Comparison of ENCODE assay signal across 17 cellular contexts in the genomic region with DNA sequence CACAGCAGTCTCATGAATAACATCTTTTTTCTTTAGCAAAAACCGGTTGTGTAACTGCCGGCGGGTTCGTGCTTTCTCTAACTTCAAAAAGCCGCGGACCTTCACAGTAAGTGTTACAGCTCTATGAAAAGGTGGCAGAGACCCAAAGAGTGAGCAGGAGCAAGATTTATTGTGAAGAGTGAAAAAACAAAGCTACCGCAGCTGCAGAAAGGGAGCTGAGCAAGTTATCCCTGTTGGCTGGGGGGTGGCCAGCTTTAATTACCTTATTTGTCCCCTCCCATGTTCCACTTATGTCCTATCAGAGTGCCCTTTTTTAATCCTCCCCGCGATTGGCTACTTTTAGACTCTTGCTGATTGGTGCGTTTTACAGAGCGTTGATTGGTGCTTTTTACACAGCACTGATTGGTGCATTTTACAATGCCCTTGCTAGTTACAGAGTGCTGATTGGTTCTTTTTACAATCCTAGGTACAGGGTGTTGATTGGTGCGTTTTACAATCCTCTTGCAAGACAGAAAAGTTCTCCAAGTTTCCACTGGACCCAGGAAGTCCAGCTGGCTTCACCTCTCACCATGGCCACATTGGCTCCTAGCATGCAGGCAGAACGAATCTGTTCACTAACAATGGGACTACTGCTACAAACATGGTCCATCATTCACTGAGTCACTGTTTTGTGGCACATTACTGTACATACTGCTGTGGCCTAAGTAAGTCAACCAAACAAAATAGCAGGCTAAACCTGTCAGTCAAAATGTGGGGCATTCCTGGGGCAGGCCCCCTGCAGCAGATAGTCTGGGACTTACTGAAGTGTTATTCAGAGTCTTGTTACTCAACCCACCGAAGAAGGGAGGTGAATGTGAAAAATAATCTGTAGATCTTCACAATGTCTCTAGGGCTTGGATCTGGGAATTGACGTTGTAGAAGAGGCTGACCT. TPM values are rescaled to one million over a fixed set of nuclear protein-coding genes. Genes with fewer than 3 reads are reported as not detected.
DNase-seq lines count a peak whose midpoint lies in the region; ATAC-seq and TF ChIP-seq lines count a peak whose summit lies in the region.
"Had no signal": no experiment of that assay in that cellular context is flagged by ENCODE, and none has a peak within 500 bp of the region (broad histone marks: within the 10 kb centered on the region; RNA-seq: fewer than 3 reads in every experiment).

No MANE protein-coding gene starts in this region.

- 58 to 65% methylated on average over 15 of the region's 15 CpGs for WGBS in thyroid gland, 2 donors

- no peak overlapping the region for H3K27ac ChIP-seq in thyroid gland
- H3K27ac ChIP-seq: adrenal gland, sigmoid colon, VCaP had no signal

- peaks cover 0 to 4% of the 10 kb centered on the region in 2 donors for H3K4me1 ChIP-seq in thyroid gland

- H3K9me3 Mint-ChIP-seq in activated naive CD4-positive, alpha-beta T cell treated with anti-CD3 and anti-CD28 coated beads for 36 hours = peaks cover 10% of the 10 kb centered on the region
- peaks cover 26% of the 10 kb centered on the region for H3K9me3 Mint-ChIP-seq in activated T-helper 2 cell treated with anti-CD3 and anti-CD28 coated beads, Interferon-gamma antibody, Interleukin-2, Interleukin-4, amounts not matched to agents 10 μg/mL and 5 μg/mL and 100 μg/mL, durations not matched to agents 14 hours and 24 hours and 36 hours

- H3K36me3 ChIP-seq in thyroid gland = no peaks in the 10 kb centered on the region
- H3K36me3 ChIP-seq: adrenal gland, sigmoid colon had no signal

- intact Hi-C loops in activated naive CD4-positive, alpha-beta T cell treated with anti-CD3 and anti-CD28 coated beads for 36 hours (cut with micrococcal nuclease) = loop anchor here (2.0 to 10.0 kb wide), 2 partner anchors 187 to 405 kb away; no protein-coding TSS in a partner anchor
- intact Hi-C loops in activated T-helper 2 cell treated with anti-CD3 and anti-CD28 coated beads, Interferon-gamma antibody, Interleukin-2, Interleukin-4, amounts not matched to agents 10 μg/mL and 5 μg/mL and 100 μg/mL, durations not matched to agents 14 hours and 24 hours and 36 hours (cut with micrococcal nuclease) = loop anchor here (2.0 to 5.0 kb wide), 4 partner anchors 53 to 411 kb away; a partner anchor contains a TSS
- intact Hi-C loops in thyroid gland (cut with DNase I) = loop anchor here (5.0 to 10.0 kb wide), 2 partner anchors 57 to 489 kb away; a partner anchor contains a TSS

- H3K27me3 Mint-ChIP-seq in activated naive CD4-positive, alpha-beta T cell treated with anti-CD3 and anti-CD28 coated beads for 36 hours (ENCODE audit: low read depth) = no peaks in the 10 kb centered on the region
- H3K27me3 Mint-ChIP-seq in activated T-helper 2 cell treated with anti-CD3 and anti-CD28 coated beads, Interferon-gamma antibody, Interleukin-2, Interleukin-4, amounts not matched to agents 10 μg/mL and 5 μg/mL and 100 μg/mL, durations not matched to agents 14 hours and 24 hours and 36 hours (ENCODE audit: low read depth) = peaks cover under 1% of the 10 kb centered on the region
- H3K27me3 Mint-ChIP-seq: type B pancreatic cell had no signal

- H3K4me3 ChIP-seq in thyroid gland (replicated peaks in 1 of 3) = no peak overlapping the region
- H3K4me3 ChIP-seq: adrenal gland had no signal

- ATAC-seq in GM21723 (IDR thresholded peaks at IDR 0.05; ENCODE audit: unreplicated experiment) = no peak
- ATAC-seq in HG03342 (IDR thresholded peaks at IDR 0.05; ENCODE audit: unreplicated experiment) = no peak

- peaks cover 8% of the 10 kb centered on the region for H3K36me3 Mint-ChIP-seq in activated naive CD4-positive, alpha-beta T cell treated with anti-CD3 and anti-CD28 coated beads for 36 hours (ENCODE audit: low read depth)
- peaks cover 23% of the 10 kb centered on the region for H3K36me3 Mint-ChIP-seq in activated T-helper 2 cell treated with anti-CD3 and anti-CD28 coated beads, Interferon-gamma antibody, Interleukin-2, Interleukin-4, amounts not matched to agents 10 μg/mL and 5 μg/mL and 100 μg/mL, durations not matched to agents 14 hours and 24 hours and 36 hours (ENCODE audit: low read depth)
- H3K36me3 Mint-ChIP-seq: type B pancreatic cell had no signal

- TF ChIP-seq CTCF in thyroid gland (IDR thresholded peaks at IDR 0.05) = no peak

- no peaks in the 10 kb centered on the region for H3K9me3 ChIP-seq in thyroid gland
- H3K9me3 ChIP-seq: adrenal gland, sigmoid colon had no signal

- peaks cover 20% of the 10 kb centered on the region for H3K4me1 Mint-ChIP-seq in activated naive CD4-positive, alpha-beta T cell treated with anti-CD3 and anti-CD28 coated beads for 36 hours (ENCODE audit: low read depth)
- peaks cover 28% of the 10 kb centered on the region for H3K4me1 Mint-ChIP-seq in activated T-helper 2 cell treated with anti-CD3 and anti-CD28 coated beads, Interferon-gamma antibody, Interleukin-2, Interleukin-4, amounts not matched to agents 10 μg/mL and 5 μg/mL and 100 μg/mL, durations not matched to agents 14 hours and 24 hours and 36 hours (ENCODE audit: low read depth)

- H3K4me3 Mint-ChIP-seq in activated naive CD4-positive, alpha-beta T cell treated with anti-CD3 and anti-CD28 coated beads for 36 hours = peak overlapping the region; percentile 28
- no peak overlapping the region for H3K4me3 Mint-ChIP-seq in activated T-helper 2 cell treated with anti-CD3 and anti-CD28 coated beads, Interferon-gamma antibody, Interleukin-2, Interleukin-4, amounts not matched to agents 10 μg/mL and 5 μg/mL and 100 μg/mL, durations not matched to agents 14 hours and 24 hours and 36 hours (ENCODE audit: low read depth)
- H3K4me3 Mint-ChIP-seq: type B pancreatic cell had no signal

- no peak overlapping the region for H3K27ac Mint-ChIP-seq in activated naive CD4-positive, alpha-beta T cell treated with anti-CD3 and anti-CD28 coated beads for 36 hours
- H3K27ac Mint-ChIP-seq in activated T-helper 2 cell treated with anti-CD3 and anti-CD28 coated beads, Interferon-gamma antibody, Interleukin-2, Interleukin-4, amounts not matched to agents 10 μg/mL and 5 μg/mL and 100 μg/mL, durations not matched to agents 14 hours and 24 hours and 36 hours = peak overlapping the region; percentile 43
- H3K27ac Mint-ChIP-seq: type B pancreatic cell had no signal

- CTCF ChIA-PET in activated naive CD4-positive, alpha-beta T cell treated with anti-CD3 and anti-CD28 coated beads for 36 hours (lab: Charles Lee) = interaction anchor here (0.9 to 2.9 kb wide), 12 partner anchors 16 to 489 kb away, joined by 3 to 39 read pairs (median 6); a partner anchor contains a TSS

- no peak for TF ChIP-seq POLR2A in thyroid gland (IDR thresholded peaks at IDR 0.05)

- H3K27me3 ChIP-seq in thyroid gland = no peaks in the 10 kb centered on the region
- H3K27me3 ChIP-seq: adrenal gland, sigmoid colon had no signal

- no peak for DNase-seq in activated naive CD4-positive, alpha-beta T cell treated with anti-CD3 and anti-CD28 coated beads for 36 hours
- no peak for DNase-seq in activated naive CD4-positive, alpha-beta T cell (lab: John Stamatoyannopoulos, UW)
- DNase-seq in activated T-helper 2 cell treated with anti-CD3 and anti-CD28 coated beads, Interferon-gamma antibody, Interleukin-2, Interleukin-4, amounts not matched to agents 10 μg/mL and 5 μg/mL and 100 μg/mL, durations not matched to agents 14 hours and 24 hours and 36 hours (ENCODE audit: low spot score) = no peak
- DNase-seq in left kidney (ENCODE audit: low read depth, low spot score) = peak; percentile 51
- DNase-seq in thyroid gland = peak; percentile 62 to 71
- no peak for DNase-seq in OCI-M1 (lab: John Stamatoyannopoulos, UW)
- DNase-seq: activated CD8-positive, alpha-beta memory T cell treated with anti-CD3 and anti-CD28 coated beads, Interleukin-2, amount 50 U/mL, for 4 hours; NCI-H2081; NCI-H526 treated with DMSO at 0.1 percent for 48 hours; sigmoid colon; stimulated activated CD4-positive, alpha-beta T cell treated with anti-CD3 and anti-CD28 coated beads, Interleukin-2, amount 100 ng/mL, for 48 hours; stimulated activated CD8-positive, alpha-beta memory T cell treated with anti-CD3 and anti-CD28 coated beads, Interleukin-4, amount 100 ng/mL, for 48 hours had no signal

RNA-seq across cellular contexts. Expression of a gene that starts 52.8 kb away (rescaled TPM):
- 1 to 10 TPM; 7.3 to 8.1 TPM for total RNA-seq in activated naive CD4-positive, alpha-beta T cell treated with anti-CD3 and anti-CD28 coated beads for 36 hours
- 81.2 and 83.1 TPM in 2 replicates for total RNA-seq in activated T-helper 2 cell treated with anti-CD3 and anti-CD28 coated beads, Interferon-gamma antibody, Interleukin-2, Interleukin-4, amounts not matched to agents 10 μg/mL and 5 μg/mL and 100 μg/mL, durations not matched to agents 14 hours and 24 hours and 36 hours
- total RNA-seq in thyroid gland = 100 to 1,000 TPM in 1 of 4 donors, 10 to 100 TPM in 3; 61.8 to 108 (median 92.0) TPM

RNA-seq across cellular contexts. Expression of a gene that starts 56.7 kb away (rescaled TPM):
- 1 to 10 TPM in 1 of 2 experiments, under 1 TPM in 1; 0.94 to 1.0 TPM for total RNA-seq in activated naive CD4-positive, alpha-beta T cell treated with anti-CD3 and anti-CD28 coated beads for 36 hours
- 1.0 and 1.1 TPM in 2 replicates for total RNA-seq in activated T-helper 2 cell treated with anti-CD3 and anti-CD28 coated beads, Interferon-gamma antibody, Interleukin-2, Interleukin-4, amounts not matched to agents 10 μg/mL and 5 μg/mL and 100 μg/mL, durations not matched to agents 14 hours and 24 hours and 36 hours
- 10 to 100 TPM in 1 of 4 donors, 1 to 10 TPM in 3; 2.8 to 10.8 (median 3.3) TPM for total RNA-seq in thyroid gland

Comparison
In these comparisons a context has a peak if more than half of its experiments do, and no peak if none do; other contexts are left out.
1. DNase-seq: peak in left kidney (single experiment) and thyroid gland (2 of 2); none in activated naive CD4-positive, alpha-beta T cell treated with anti-CD3 and anti-CD28 coated beads for 36 hours (single experiment), activated naive CD4-positive, alpha-beta T cell (0 of 4), activated T-helper 2 cell treated with anti-CD3 and anti-CD28 coated beads, Interferon-gamma antibody, Interleukin-2, Interleukin-4, amounts not matched to agents 10 μg/mL and 5 μg/mL and 100 μg/mL, durations not matched to agents 14 hours and 24 hours and 36 hours (single experiment) and OCI-M1 (single experiment).